Comparison of ENCODE assay signal across 9 cellular contexts in the genomic region with DNA sequence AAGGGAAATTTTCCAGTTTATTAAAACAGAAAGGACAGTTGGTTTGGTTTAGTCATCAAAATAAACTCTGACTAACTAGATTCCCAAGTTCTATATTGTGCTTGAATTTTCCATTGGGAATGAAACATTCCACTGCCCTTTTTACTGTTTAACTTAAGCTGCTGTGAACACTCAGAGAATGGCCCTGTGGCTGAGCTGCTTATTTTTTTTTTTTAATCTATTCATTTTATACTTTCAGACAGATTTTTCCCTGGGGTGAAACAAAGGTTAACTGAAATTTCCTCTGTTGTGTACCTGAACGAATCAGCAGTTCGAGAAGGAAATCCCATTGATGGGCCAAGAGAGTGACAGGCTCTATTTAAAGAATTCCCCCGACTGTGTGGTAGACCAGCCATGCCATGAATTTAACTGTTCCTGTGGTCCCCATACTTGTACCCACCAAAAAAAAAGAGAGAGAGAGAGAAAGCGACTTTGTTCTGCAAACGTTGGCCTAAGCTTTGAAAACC.
A peak's percentile ranks its signal among the peaks of the same experiment; 100 is the strongest.
DNase-seq lines count a peak whose midpoint lies in the region; ATAC-seq, FAIRE-seq and TF ChIP-seq lines count a peak whose summit lies in the region.
"Had no signal": no experiment of that assay in that cellular context is flagged by ENCODE, and none has a peak within 500 bp of the region (broad histone marks: within the 10 kb centered on the region; RNA-seq: fewer than 3 reads in every experiment).

No MANE protein-coding gene starts in this region.

- peak overlapping the region; percentile 78 to 92 for H3K27ac ChIP-seq in A549
- H3K27ac ChIP-seq in fibroblast of lung (ENCODE audit: insufficient read depth, low read length): no peak overlapping the region

- H3K4me1 ChIP-seq in A549: peaks cover 50% of the 10 kb centered on the region
- H3K4me1 ChIP-seq in fibroblast of lung (ENCODE audit: control insufficient read depth, extremely low read depth, insufficient read depth, low read length): peaks cover 7% of the 10 kb centered on the region

- H2AFZ ChIP-seq in fibroblast of lung (ENCODE audit: low read length): no peak overlapping the region

- H3K36me3 ChIP-seq in fibroblast of lung (ENCODE audit: control insufficient read depth, insufficient read depth, low read length): no peaks in the 10 kb centered on the region

- H3K79me2 ChIP-seq in fibroblast of lung (ENCODE audit: control insufficient read depth, insufficient read depth, low read length): no peaks in the 10 kb centered on the region

- H3K27me3 ChIP-seq in fibroblast of lung (ENCODE audit: control insufficient read depth, insufficient read depth, low read length): no peaks in the 10 kb centered on the region

- H3K4me3 ChIP-seq in A549: peak overlapping the region; percentile 15; the same call in 2 of the 3 replicates
- no peak overlapping the region for H3K4me3 ChIP-seq in fibroblast of lung (replicated peaks in 1 of 4; ENCODE audit: control extremely low read depth in 1 of 4, insufficient read depth in 1 of 4, low read depth in 3 of 4, low read length in 4 of 4)

- POLR2A ChIA-PET in A549 (lab: Yijun Ruan, JAX): interaction anchor here (0.6 kb wide), 1 partner anchor 52 kb away, joined by 4 read pairs; no protein-coding TSS in a partner anchor

- no peak for TF ChIP-seq EP300 in A549 (IDR thresholded peaks at IDR 0.05)

- CTCF ChIA-PET in A549 (lab: Yijun Ruan, JAX): interaction anchor here (0.7 kb wide), 1 partner anchor 77 kb away, joined by 3 read pairs; no protein-coding TSS in a partner anchor

- TF ChIP-seq RAD21 in A549 (conservative IDR thresholded peaks at IDR 0.05 in 1 of 2, IDR thresholded peaks at IDR 0.05 in 1 of 2): no peak

- TF ChIP-seq CTCF in A549 (IDR thresholded peaks at IDR 0.05): no peak
- no peak for TF ChIP-seq CTCF in fibroblast of lung (conservative IDR thresholded peaks at IDR 0.05 in 1 of 2, IDR thresholded peaks at IDR 0.05 in 1 of 2; ENCODE audit: low read depth in 1 of 2, low read length in 2 of 2)

- DNase-seq in A549 (ENCODE audit: low read depth in 1 of 2, low spot score in 1 of 2) (peak in 1 of 2 experiments; percentile 63), NCI-H226 (peak; percentile 16), fibroblast of lung (ENCODE audit: low read depth in 2 of 2) (peak; percentile 71 to 84), 8988T (no peak), T1000 (lab: John Stamatoyannopoulos, UW) (no peak), DMS 273 treated with DMSO at 0.1 percent for 48 hours (lab: John Stamatoyannopoulos, UW) (no peak)
- DNase-seq: stimulated activated CD4-positive, alpha-beta T cell treated with anti-CD3 and anti-CD28 coated beads, Interleukin-4, amount 100 ng/mL, for 4 hours had no signal

- peak overlapping the region; percentile 75 for H3K4me2 ChIP-seq in A549
- H3K4me2 ChIP-seq in fibroblast of lung (ENCODE audit: extremely low read depth, insufficient read depth, low read length): peak overlapping the region; percentile 2

- ATAC-seq in A549 (peak; percentile 79 to 86), GM18868 (IDR thresholded peaks at IDR 0.05; ENCODE audit: unreplicated experiment) (peak; percentile 79), HG03342 (IDR thresholded peaks at IDR 0.05; ENCODE audit: unreplicated experiment) (no peak)

- no peak for FAIRE-seq in A549 (lab: Jason Lieb, UNC)

- H4K20me1 ChIP-seq in fibroblast of lung (ENCODE audit: control insufficient read depth, extremely low read depth, insufficient read depth, low read length): no peaks in the 10 kb centered on the region

- no peak for TF ChIP-seq POLR2A in A549 (IDR thresholded peaks at IDR 0.05; ENCODE audit: low read length)

- no peaks in the 10 kb centered on the region for H3K9me3 ChIP-seq in A549
- H3K9me3 ChIP-seq in fibroblast of lung (ENCODE audit: control insufficient read depth, insufficient read depth, low read depth, low read length): no peaks in the 10 kb centered on the region

- WGBS in A549 (ENCODE audit: missing lambda C conversion rate): 0% methylated on average over 5 of the region's 5 CpGs

- no peak overlapping the region for H3K9ac ChIP-seq in fibroblast of lung (ENCODE audit: insufficient read depth, low read length)

TF ChIP-seq in A549, 52 proteins besides CTCF, POLR2A, EP300 and RAD21:
- TF ChIP-seq GATA3 (IDR thresholded peaks at IDR 0.05; ENCODE audit: borderline replicate concordance) (peak; percentile 32; the same call in 1 of the 2 replicates), FOSL2 (IDR thresholded peaks at IDR 0.05) (peak; percentile 44; the same call in 1 of the 2 replicates), FOSL2 (CRISPR knock-in tag; IDR thresholded peaks at IDR 0.05) (peak; percentile 51; the same call in 1 of the 2 replicates), NR3C1 (IDR thresholded peaks at IDR 0.05) (no peak), JUNB (IDR thresholded peaks at IDR 0.05) (peak; percentile 57; the same call in 1 of the 2 replicates), RNF2 (IDR thresholded peaks at IDR 0.05; ENCODE audit: borderline replicate concordance, low read depth) (no peak), TP53 (CRISPR knock-in tag; IDR thresholded peaks at IDR 0.05) (no peak), HEYL (CRISPR knock-in tag; IDR thresholded peaks at IDR 0.05) (0 out of 2 replicates have a peak, but pooled peaks have one; percentile 29)
- TF ChIP-seq, protein P1, sequence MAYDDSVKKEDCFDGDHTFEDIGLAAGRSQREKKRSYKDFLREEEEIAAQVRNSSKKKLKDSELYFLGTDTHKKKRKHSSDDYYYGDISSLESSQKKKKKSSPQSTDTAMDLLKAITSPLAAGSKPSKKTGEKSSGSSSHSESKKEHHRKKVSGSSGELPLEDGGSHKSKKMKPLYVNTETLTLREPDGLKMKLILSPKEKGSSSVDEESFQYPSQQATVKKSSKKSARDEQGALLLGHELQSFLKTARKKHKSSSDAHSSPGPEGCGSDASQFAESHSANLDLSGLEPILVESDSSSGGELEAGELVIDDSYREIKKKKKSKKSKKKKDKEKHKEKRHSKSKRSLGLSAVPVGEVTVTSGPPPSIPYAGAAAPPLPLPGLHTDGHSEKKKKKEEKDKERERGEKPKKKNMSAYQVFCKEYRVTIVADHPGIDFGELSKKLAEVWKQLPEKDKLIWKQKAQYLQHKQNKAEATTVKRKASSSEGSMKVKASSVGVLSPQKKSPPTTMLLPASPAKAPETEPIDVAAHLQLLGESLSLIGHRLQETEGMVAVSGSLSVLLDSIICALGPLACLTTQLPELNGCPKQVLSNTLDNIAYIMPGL (CRISPR knock-in tag; IDR thresholded peaks at IDR 0.05; ENCODE audit: borderline replicate concordance): no peak
- TF ChIP-seq, protein P2, sequence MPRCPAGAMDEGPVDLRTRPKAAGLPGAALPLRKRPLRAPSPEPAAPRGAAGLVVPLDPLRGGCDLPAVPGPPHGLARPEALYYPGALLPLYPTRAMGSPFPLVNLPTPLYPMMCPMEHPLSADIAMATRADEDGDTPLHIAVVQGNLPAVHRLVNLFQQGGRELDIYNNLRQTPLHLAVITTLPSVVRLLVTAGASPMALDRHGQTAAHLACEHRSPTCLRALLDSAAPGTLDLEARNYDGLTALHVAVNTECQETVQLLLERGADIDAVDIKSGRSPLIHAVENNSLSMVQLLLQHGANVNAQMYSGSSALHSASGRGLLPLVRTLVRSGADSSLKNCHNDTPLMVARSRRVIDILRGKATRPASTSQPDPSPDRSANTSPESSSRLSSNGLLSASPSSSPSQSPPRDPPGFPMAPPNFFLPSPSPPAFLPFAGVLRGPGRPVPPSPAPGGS (IDR thresholded peaks at IDR 0.05): no peak

Comparison
In these comparisons a context has a peak if more than half of its experiments do, and no peak if none do; other contexts are left out.
1. DNase-seq: peak in NCI-H226 (single experiment) and fibroblast of lung (2 of 2); none in 8988T (single experiment), T1000 (single experiment) and DMS 273 treated with DMSO at 0.1 percent for 48 hours (single experiment).